In the genomic region with DNA sequence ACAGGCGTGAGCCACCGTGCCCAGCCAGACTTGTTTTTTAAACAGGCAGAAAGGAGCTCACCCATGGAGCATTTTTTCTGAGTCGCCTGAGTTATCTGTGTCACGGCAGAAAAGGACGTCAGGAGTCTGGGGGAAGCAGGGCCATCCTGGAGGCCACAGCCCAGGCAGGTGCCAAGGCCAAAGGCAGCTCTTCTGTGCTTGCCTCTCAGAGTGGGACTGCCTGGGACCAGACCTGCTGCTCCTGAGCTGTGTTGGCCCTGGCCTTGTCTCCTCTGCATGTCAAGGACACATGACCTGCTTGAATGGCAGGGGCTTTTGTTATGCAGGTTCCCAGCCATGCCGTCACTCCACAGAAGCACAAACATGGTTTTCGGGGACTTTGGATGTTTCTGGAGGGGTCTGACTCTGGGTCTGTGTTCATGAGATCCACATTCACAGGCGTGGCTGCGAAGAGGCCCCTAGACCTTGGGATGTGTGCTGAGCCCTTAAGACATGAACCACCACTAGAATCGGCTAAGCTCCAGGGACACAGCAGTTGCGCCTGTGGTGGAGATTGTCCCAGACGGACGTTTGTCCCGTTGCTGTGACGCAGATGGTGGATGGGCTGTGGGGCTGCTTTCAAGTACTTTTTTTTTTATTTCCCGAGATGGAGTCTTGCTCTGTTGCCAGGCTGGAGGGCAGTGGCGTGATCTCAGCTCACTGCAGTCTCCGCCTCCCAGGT, we compare ENCODE assay signal across 2 cellular contexts.
TF ChIP-seq lines count a peak whose summit lies in the region.

No MANE protein-coding gene starts in this region.

TF ChIP-seq in HEK293, 187 proteins besides CTCF, POLR2A, EP300 and RAD21:
- TF ChIP-seq, protein P1, sequence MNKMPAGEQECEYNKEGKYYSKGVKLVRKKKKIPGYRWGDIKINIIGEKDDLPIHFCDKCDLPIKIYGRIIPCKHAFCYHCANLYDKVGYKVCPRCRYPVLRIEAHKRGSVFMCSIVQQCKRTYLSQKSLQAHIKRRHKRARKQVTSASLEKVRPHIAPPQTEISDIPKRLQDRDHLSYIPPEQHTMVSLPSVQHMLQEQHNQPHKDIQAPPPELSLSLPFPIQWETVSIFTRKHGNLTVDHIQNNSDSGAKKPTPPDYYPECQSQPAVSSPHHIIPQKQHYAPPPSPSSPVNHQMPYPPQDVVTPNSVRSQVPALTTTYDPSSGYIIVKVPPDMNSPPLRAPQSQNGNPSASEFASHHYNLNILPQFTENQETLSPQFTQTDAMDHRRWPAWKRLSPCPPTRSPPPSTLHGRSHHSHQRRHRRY (tag by site-specific recombination; IDR thresholded peaks at IDR 0.05) = no peak

TF ChIP-seq in K562, 482 proteins besides CTCF, POLR2A, EP300 and RAD21 (continued from another document):
- TF ChIP-seq RFX1 (IDR thresholded peaks at IDR 0.05) (no peak), ZNF212 (CRISPR knock-in tag; IDR thresholded peaks at IDR 0.05) (no peak), ZNF696 (CRISPR knock-in tag; conservative IDR thresholded peaks at IDR 0.05) (no peak), MCM2 (IDR thresholded peaks at IDR 0.05; ENCODE audit: low read depth) (no peak), BRCA1 (IDR thresholded peaks at IDR 0.05) (no peak), BRCA1 (CRISPR knock-in tag; IDR thresholded peaks at IDR 0.05) (no peak), SUPT5H (IDR thresholded peaks at IDR 0.05) (no peak), PHF20 (IDR thresholded peaks at IDR 0.05; ENCODE audit: partially characterized antibody) (no peak), ILK (tag; IDR thresholded peaks at IDR 0.05; ENCODE audit: borderline replicate concordance, low read depth) (no peak), ZNF431 (CRISPR knock-in tag; IDR thresholded peaks at IDR 0.05) (no peak), ZNF311 (CRISPR knock-in tag; IDR thresholded peaks at IDR 0.05) (no peak), SIN3A (IDR thresholded peaks at IDR 0.05; ENCODE audit: borderline replicate concordance in 2 of 2, control insufficient read depth in 1 of 2, low read depth in 2 of 2, low read length in 2 of 2) (no peak), TGIF2 (CRISPR knock-in tag; IDR thresholded peaks at IDR 0.05) (no peak)
- TF ChIP-seq, protein P2, sequence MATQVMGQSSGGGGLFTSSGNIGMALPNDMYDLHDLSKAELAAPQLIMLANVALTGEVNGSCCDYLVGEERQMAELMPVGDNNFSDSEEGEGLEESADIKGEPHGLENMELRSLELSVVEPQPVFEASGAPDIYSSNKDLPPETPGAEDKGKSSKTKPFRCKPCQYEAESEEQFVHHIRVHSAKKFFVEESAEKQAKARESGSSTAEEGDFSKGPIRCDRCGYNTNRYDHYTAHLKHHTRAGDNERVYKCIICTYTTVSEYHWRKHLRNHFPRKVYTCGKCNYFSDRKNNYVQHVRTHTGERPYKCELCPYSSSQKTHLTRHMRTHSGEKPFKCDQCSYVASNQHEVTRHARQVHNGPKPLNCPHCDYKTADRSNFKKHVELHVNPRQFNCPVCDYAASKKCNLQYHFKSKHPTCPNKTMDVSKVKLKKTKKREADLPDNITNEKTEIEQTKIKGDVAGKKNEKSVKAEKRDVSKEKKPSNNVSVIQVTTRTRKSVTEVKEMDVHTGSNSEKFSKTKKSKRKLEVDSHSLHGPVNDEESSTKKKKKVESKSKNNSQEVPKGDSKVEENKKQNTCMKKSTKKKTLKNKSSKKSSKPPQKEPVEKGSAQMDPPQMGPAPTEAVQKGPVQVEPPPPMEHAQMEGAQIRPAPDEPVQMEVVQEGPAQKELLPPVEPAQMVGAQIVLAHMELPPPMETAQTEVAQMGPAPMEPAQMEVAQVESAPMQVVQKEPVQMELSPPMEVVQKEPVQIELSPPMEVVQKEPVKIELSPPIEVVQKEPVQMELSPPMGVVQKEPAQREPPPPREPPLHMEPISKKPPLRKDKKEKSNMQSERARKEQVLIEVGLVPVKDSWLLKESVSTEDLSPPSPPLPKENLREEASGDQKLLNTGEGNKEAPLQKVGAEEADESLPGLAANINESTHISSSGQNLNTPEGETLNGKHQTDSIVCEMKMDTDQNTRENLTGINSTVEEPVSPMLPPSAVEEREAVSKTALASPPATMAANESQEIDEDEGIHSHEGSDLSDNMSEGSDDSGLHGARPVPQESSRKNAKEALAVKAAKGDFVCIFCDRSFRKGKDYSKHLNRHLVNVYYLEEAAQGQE (CRISPR knock-in tag; IDR thresholded peaks at IDR 0.05; ENCODE audit: low read depth) = no peak
- TF ChIP-seq, protein P3, sequence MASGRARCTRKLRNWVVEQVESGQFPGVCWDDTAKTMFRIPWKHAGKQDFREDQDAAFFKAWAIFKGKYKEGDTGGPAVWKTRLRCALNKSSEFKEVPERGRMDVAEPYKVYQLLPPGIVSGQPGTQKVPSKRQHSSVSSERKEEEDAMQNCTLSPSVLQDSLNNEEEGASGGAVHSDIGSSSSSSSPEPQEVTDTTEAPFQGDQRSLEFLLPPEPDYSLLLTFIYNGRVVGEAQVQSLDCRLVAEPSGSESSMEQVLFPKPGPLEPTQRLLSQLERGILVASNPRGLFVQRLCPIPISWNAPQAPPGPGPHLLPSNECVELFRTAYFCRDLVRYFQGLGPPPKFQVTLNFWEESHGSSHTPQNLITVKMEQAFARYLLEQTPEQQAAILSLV (tag; IDR thresholded peaks at IDR 0.05) = no peak
- TF ChIP-seq, protein P4, sequence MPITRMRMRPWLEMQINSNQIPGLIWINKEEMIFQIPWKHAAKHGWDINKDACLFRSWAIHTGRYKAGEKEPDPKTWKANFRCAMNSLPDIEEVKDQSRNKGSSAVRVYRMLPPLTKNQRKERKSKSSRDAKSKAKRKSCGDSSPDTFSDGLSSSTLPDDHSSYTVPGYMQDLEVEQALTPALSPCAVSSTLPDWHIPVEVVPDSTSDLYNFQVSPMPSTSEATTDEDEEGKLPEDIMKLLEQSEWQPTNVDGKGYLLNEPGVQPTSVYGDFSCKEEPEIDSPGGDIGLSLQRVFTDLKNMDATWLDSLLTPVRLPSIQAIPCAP (CRISPR knock-in tag; IDR thresholded peaks at IDR 0.05; ENCODE audit: borderline replicate concordance) = no peak
- TF ChIP-seq, protein P5, sequence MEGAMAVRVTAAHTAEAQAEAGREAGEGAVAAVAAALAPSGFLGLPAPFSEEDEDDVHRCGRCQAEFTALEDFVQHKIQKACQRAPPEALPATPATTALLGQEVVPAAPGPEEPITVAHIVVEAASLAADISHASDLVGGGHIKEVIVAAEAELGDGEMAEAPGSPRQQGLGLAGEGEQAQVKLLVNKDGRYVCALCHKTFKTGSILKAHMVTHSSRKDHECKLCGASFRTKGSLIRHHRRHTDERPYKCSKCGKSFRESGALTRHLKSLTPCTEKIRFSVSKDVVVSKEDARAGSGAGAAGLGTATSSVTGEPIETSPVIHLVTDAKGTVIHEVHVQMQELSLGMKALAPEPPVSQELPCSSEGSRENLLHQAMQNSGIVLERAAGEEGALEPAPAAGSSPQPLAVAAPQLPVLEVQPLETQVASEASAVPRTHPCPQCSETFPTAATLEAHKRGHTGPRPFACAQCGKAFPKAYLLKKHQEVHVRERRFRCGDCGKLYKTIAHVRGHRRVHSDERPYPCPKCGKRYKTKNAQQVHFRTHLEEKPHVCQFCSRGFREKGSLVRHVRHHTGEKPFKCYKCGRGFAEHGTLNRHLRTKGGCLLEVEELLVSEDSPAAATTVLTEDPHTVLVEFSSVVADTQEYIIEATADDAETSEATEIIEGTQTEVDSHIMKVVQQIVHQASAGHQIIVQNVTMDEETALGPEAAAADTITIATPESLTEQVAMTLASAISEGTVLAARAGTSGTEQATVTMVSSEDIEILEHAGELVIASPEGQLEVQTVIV (CRISPR knock-in tag; IDR thresholded peaks at IDR 0.05; ENCODE audit: borderline replicate concordance) = no peak
